Comparison of ENCODE assay signal across 8 cellular contexts in genomic region chr22:50783033-50783880, GRCh38. TPM values are rescaled to one million over a fixed set of nuclear protein-coding genes. Genes with fewer than 3 reads are reported as not detected.
DNase-seq lines count a peak whose midpoint lies in the region; FAIRE-seq and TF ChIP-seq lines count a peak whose summit lies in the region.
"Not testable (repeated sequence)": the region's sequence is repeated elsewhere in the genome, so short reads cannot be mapped to it uniquely, and the experiment has no call there.

TSS of gene RABL2B (minus strand) at chr22:50783636. CDS start at chr22:50782294, 1,342 bp downstream.

- not testable (repeated sequence) for H4K5ac ChIP-seq in H1 (ENCODE audit: insufficient read length, low read depth, low read length)

- not testable (repeated sequence) for H2BK20ac ChIP-seq in H1 (ENCODE audit: low read length)

- not testable (repeated sequence) for H2AK5ac ChIP-seq in H1 (ENCODE audit: low read depth, low read length); mesenchymal stem cell (ENCODE audit: low read length, severe bottlenecking)

- not testable (repeated sequence) for H2BK15ac ChIP-seq in H1 (ENCODE audit: low read length); mesenchymal stem cell (ENCODE audit: low read depth, poor library complexity, severe bottlenecking)

- not testable (repeated sequence) for TF ChIP-seq EP300 in H1 (IDR thresholded peaks at IDR 0.05; ENCODE audit: borderline replicate concordance in 1 of 2, low read depth in 2 of 2, low read length in 2 of 2)

- CTCF ChIA-PET in H1 (lab: Charles Lee; ENCODE audit: partially characterized antibody), result not testable (repeated sequence)

- not testable (repeated sequence) for H3K23me2 ChIP-seq in H1 (ENCODE audit: low read depth, low read length)

- H3K4me1 ChIP-seq in H1 (replicated peaks in 1 of 4; ENCODE audit: control insufficient read depth in 3 of 4, insufficient read depth in 4 of 4, low read length in 3 of 4); mesenchymal stem cell (ENCODE audit: control insufficient read depth, insufficient read depth, low read depth, low read length): not testable (repeated sequence)

- POLR2A ChIA-PET in H1 (lab: Charles Lee; ENCODE audit: partially characterized antibody), result not testable (repeated sequence)

- H3K14ac ChIP-seq in H1 (ENCODE audit: insufficient read length); mesenchymal stem cell (ENCODE audit: low read length in 2 of 2): not testable (repeated sequence)

- H3K4ac ChIP-seq in H1 (replicated peaks; ENCODE audit: insufficient read length, low read depth, low read length); mesenchymal stem cell (ENCODE audit: low read depth in 1 of 2, low read length in 2 of 2): not testable (repeated sequence)

- TF ChIP-seq POLR2A in H1 (IDR thresholded peaks at IDR 0.05; ENCODE audit: control extremely low read depth in 1 of 2, low read depth in 2 of 2, low read length in 2 of 2), result not testable (repeated sequence)

- H3K4me3 ChIP-seq in H1 (ENCODE audit: extremely low read depth in 1 of 4, insufficient read depth in 2 of 4, low read depth in 3 of 4, low read length in 4 of 4) (peak within 1 kb of the TSS; percentile 45 to 61 (median 50); a peak in 7 of 8 replicates), mesenchymal stem cell (ENCODE audit: insufficient read depth in 1 of 2, low read depth in 1 of 2, low read length in 2 of 2) (peak within 1 kb of the TSS; percentile 64 to 76)

- H3K79me1 ChIP-seq in H1 (ENCODE audit: low read depth, low read length); mesenchymal stem cell (replicated peaks; ENCODE audit: low read length, poor library complexity, severe bottlenecking): not testable (repeated sequence)

- H2BK120ac ChIP-seq in H1 (replicated peaks; ENCODE audit: low read depth, low read length); mesenchymal stem cell (ENCODE audit: low read depth, low read length): not testable (repeated sequence)

- H4K20me1 ChIP-seq in H1 (replicated peaks in 1 of 2; ENCODE audit: control insufficient read depth in 1 of 2, insufficient read depth in 2 of 2, low read length in 2 of 2), result not testable (repeated sequence)

- not testable (repeated sequence) for H3K23ac ChIP-seq in H1 (ENCODE audit: insufficient read length); mesenchymal stem cell (ENCODE audit: low read length in 2 of 2)

- H3K9ac ChIP-seq in H1 (replicated peaks in 1 of 4; ENCODE audit: extremely low read depth in 1 of 4, low read depth in 3 of 4, low read length in 3 of 4) (peak within 1 kb of the TSS in 1 of 4 experiments; percentile 49; a peak in 2 of 7 replicates), mesenchymal stem cell (ENCODE audit: low read length) (peak within 1 kb of the TSS; percentile 85)

- H3K79me2 ChIP-seq in H1 (ENCODE audit: control insufficient read depth in 1 of 2, insufficient read depth in 2 of 2, low read length in 2 of 2), result not testable (repeated sequence)

- TF ChIP-seq RAD21 in H1 (IDR thresholded peaks at IDR 0.05 in 1 of 2, conservative IDR thresholded peaks at IDR 0.05 in 1 of 2; ENCODE audit: low read depth in 2 of 2, low read length in 2 of 2), result not testable (repeated sequence)

- WGBS in H1 (ENCODE audit: extremely low coverage in 1 of 2, insufficient coverage in 1 of 2, insufficient read length in 1 of 2, insufficient replicate concordance in 2 of 2, low coverage in 1 of 2, low lambda C conversion rate in 2 of 2, missing lambda C conversion rate in 1 of 2), 2 experiments, result 2% methylated on average over 29 of the region's 77 CpGs; no CpG with 5 or more reads in 1 of the 2 experiments
- 11% methylated on average over 7 of the region's 77 CpGs for WGBS in mesenchymal stem cell

- not testable (repeated sequence) for H3K56ac ChIP-seq in H1 (replicated peaks; ENCODE audit: insufficient read length, low read depth, low read length)

- H3K27ac ChIP-seq in H1 (ENCODE audit: low read depth, low read length); mesenchymal stem cell (ENCODE audit: low read length, poor library complexity, severe bottlenecking): not testable (repeated sequence)

- H3K4me2 ChIP-seq in H1 (ENCODE audit: insufficient read depth in 1 of 2, low read depth in 2 of 2, low read length in 2 of 2) (peak within 1 kb of the TSS; percentile 62 to 65), mesenchymal stem cell (ENCODE audit: low read length, poor library complexity, severe bottlenecking) (peak within 1 kb of the TSS; percentile 68)

- not testable (repeated sequence) for TF ChIP-seq CTCF in GM20000 (IDR thresholded peaks at IDR 0.05; ENCODE audit: extremely low read depth, missing control alignments); H1 (IDR thresholded peaks at IDR 0.05; ENCODE audit: control extremely low read depth in 1 of 3, insufficient read depth in 1 of 3, low read depth in 1 of 3, low read length in 3 of 3)

- not testable (repeated sequence) for FAIRE-seq in H1 (lab: Jason Lieb, UNC)

- H3K18ac ChIP-seq in H1 (ENCODE audit: extremely low read depth, low read length), result not testable (repeated sequence)
- peak within 1 kb of the TSS in 1 of 2 experiments; percentile 43 for H3K18ac ChIP-seq in mesenchymal stem cell (ENCODE audit: low read depth in 1 of 2, low read length in 2 of 2)

- not testable (repeated sequence) for H3K27me3 ChIP-seq in H1 (replicated peaks in 1 of 4; ENCODE audit: control insufficient read depth in 3 of 4, extremely low read depth in 1 of 4, insufficient read depth in 3 of 4, low read length in 3 of 4); mesenchymal stem cell (ENCODE audit: control insufficient read depth in 1 of 2, insufficient read depth in 1 of 2, low read length in 2 of 2)

- not testable (repeated sequence) for H2BK12ac ChIP-seq in H1 (ENCODE audit: low read depth, low read length); mesenchymal stem cell (ENCODE audit: low read length in 2 of 2)

- H2AFZ ChIP-seq in H1 (ENCODE audit: low read length) (peak within 1 kb of the TSS; percentile 53; the same call in 1 of the 2 replicates), mesenchymal stem cell (ENCODE audit: low read depth, low read length) (peak within 1 kb of the TSS; percentile 51)

- not testable (repeated sequence) for H3K9me3 ChIP-seq in H1 (ENCODE audit: insufficient read depth in 2 of 2, low read depth in 1 of 2, low read length in 1 of 2); mesenchymal stem cell (ENCODE audit: control insufficient read depth, low read length)

- not testable (repeated sequence) for H3K36me3 ChIP-seq in H1 (ENCODE audit: control insufficient read depth in 2 of 4, insufficient read depth in 4 of 4, low read length in 3 of 4); mesenchymal stem cell (ENCODE audit: control insufficient read depth in 1 of 2, insufficient read depth in 2 of 2, low read depth in 1 of 2, low read length in 2 of 2)

- not testable (repeated sequence) for H4K91ac ChIP-seq in H1 (replicated peaks; ENCODE audit: insufficient read length, low read length); mesenchymal stem cell (ENCODE audit: low read length)

- not testable (repeated sequence) for H4K8ac ChIP-seq in H1 (ENCODE audit: extremely low read depth, insufficient read depth, low read length); mesenchymal stem cell (ENCODE audit: low read length)

- peak; percentile 82 for DNase-seq in COLO829 (ENCODE audit: low spot score)
- DNase-seq in GM20000 (ENCODE audit: low spot score), result peak; percentile 93
- peak; percentile 74 for DNase-seq in HPDE6-E6E7 (ENCODE audit: extremely low spot score)
- peak; percentile 81 for DNase-seq in NOMO-1 treated with DMSO at 0.1 percent for 48 hours (lab: John Stamatoyannopoulos, UW; ENCODE audit: unreplicated experiment)
- DNase-seq in activated CD8-positive, alpha-beta memory T cell treated with anti-CD3 and anti-CD28 coated beads for 48 hours (ENCODE audit: low read depth in 2 of 3, low spot score in 2 of 3), result peak; percentile 68 to 86 (median 82)
- DNase-seq in H1 (ENCODE audit: low read depth in 1 of 2, low spot score in 2 of 2), result peak; percentile 43 to 94
- peak; percentile 88 for DNase-seq in mesenchymal stem cell
- peak; percentile 75 to 77 (median 77) for DNase-seq in stimulated activated CD4-positive, alpha-beta T cell treated with anti-CD3 and anti-CD28 coated beads, TNF-alpha, amount 100 ng/mL, for 48 hours (ENCODE audit: low read depth in 3 of 3)

- H2BK5ac ChIP-seq in H1 (ENCODE audit: low read depth, low read length); mesenchymal stem cell (ENCODE audit: low read depth, low read length, poor library complexity, severe bottlenecking): not testable (repeated sequence)

TF ChIP-seq in H1, 55 proteins besides CTCF, POLR2A, EP300 and RAD21 (continues in another document):
- peak; percentile 20 for TF ChIP-seq KDM4A (IDR thresholded peaks at IDR 0.05; ENCODE audit: low read depth, low read length, severe bottlenecking)
- peak; percentile 96 for TF ChIP-seq SP4 (IDR thresholded peaks at IDR 0.05; ENCODE audit: low read length)
- 0 out of 2 replicates have a peak, but pooled peaks have one; percentile 17 for TF ChIP-seq GABPA (IDR thresholded peaks at IDR 0.05; ENCODE audit: borderline replicate concordance, insufficient read depth, low read length)
- TF ChIP-seq, protein P1, sequence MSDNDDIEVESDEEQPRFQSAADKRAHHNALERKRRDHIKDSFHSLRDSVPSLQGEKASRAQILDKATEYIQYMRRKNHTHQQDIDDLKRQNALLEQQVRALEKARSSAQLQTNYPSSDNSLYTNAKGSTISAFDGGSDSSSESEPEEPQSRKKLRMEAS (IDR thresholded peaks at IDR 0.05), result peak; percentile 56
- peak in 1 of 2 experiments; percentile 45; a peak in 1 of 4 replicates for TF ChIP-seq HDAC2 (IDR thresholded peaks at IDR 0.05; ENCODE audit: borderline replicate concordance in 1 of 2, low read depth in 2 of 2, low read length in 2 of 2)
- TF ChIP-seq SIN3A (conservative IDR thresholded peaks at IDR 0.05 in 1 of 2, IDR thresholded peaks at IDR 0.05 in 1 of 2; ENCODE audit: low read depth in 1 of 2, low read length in 2 of 2), result peak; percentile 94 to 97

RNA-seq across cellular contexts. Expression of gene RABL2B, which starts in this region (rescaled TPM):
- total RNA-seq in H1 (2021; fragmentation: NEBNext Ultra II Directional; extraction: Animal tissue kit (Norgen Biotek cat#: 25700)), result 16.2 and 17.1 TPM in 2 replicates
- polyA plus RNA-seq in H1 (2011; rRNA removed), result 26.5 and 26.9 TPM in 2 replicates
- polyA plus RNA-seq in H1 (2011; cell fraction: cytosol; rRNA removed), result 28.4 TPM
- 56.6 TPM for polyA plus RNA-seq in H1 (2011; cell fraction: nucleus; rRNA removed)
- 18.8 to 19.8 TPM (median 18.8 TPM) in 4 replicates for polyA plus RNA-seq in H1 (2012, experiment 1 of 2)
- polyA plus RNA-seq in H1 (2012, experiment 2 of 2), result 13.3 TPM
- polyA plus RNA-seq in H1 (2013, experiment 1 of 2), result 15.5 TPM
- polyA plus RNA-seq in H1 (2013, experiment 2 of 2), result 13.3 TPM
- 24.8 and 28.0 TPM in 2 replicates for polyA minus RNA-seq in H1 (2011; rRNA and poly(A)+ RNA removed)
- polyA minus RNA-seq in H1 (2011; cell fraction: cytosol; rRNA and poly(A)+ RNA removed), result 10.6 TPM
- 13.2 TPM for polyA minus RNA-seq in H1 (2011; cell fraction: nucleus; rRNA and poly(A)+ RNA removed)
- 18.5 TPM for polyA plus RNA-seq in mesenchymal stem cell (2013, experiment 1 of 2)
- polyA plus RNA-seq in mesenchymal stem cell (2013, experiment 2 of 2), result 16.0 TPM
